27 cellular contexts compared by ENCODE assay signal in the genomic region with DNA sequence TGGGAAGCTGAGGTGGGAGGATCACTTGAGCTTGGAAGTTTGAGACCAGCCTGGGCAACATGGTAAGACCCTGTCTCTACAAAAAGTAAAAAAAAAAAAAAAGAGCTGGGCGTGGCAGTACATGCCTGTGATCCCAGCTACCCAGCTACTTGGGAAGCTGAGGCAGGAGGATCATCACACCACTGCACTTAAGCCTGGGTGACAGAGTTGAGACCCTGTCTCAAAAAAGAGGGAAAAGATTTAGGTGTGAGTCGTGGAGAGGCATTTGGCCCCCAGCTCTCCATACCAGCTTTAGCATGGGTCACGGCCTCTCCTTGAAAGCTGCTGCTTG. TPM values are rescaled to one million over a fixed set of nuclear protein-coding genes. Genes with fewer than 3 reads are reported as not detected.
DNase-seq lines count a peak whose midpoint lies in the region; ATAC-seq, FAIRE-seq and TF ChIP-seq lines count a peak whose summit lies in the region.
"Had no signal": no experiment of that assay in that cellular context is flagged by ENCODE, and none has a peak within 500 bp of the region (broad histone marks: within the 10 kb centered on the region; RNA-seq: fewer than 3 reads in every experiment).

No MANE protein-coding gene starts in this region.

- ATAC-seq in HepG2 (no peak), right lobe of liver (no peak), GM19397 (IDR thresholded peaks at IDR 0.05; ENCODE audit: unreplicated experiment) (no peak)
- ATAC-seq: activated CD4-positive, alpha-beta T cell treated with anti-CD3 and anti-CD28 coated beads for 36 hours had no signal

- FAIRE-seq in HepG2 (lab: Jason Lieb, UNC) = no peak
- FAIRE-seq: D721Med, RCC 7860 had no signal

- peaks cover 29% of the 10 kb centered on the region for H3K36me3 Mint-ChIP-seq in type B pancreatic cell

- no peak overlapping the region for H3K4me2 ChIP-seq in HepG2 (ENCODE audit: low read depth, low read length)
- H3K4me2 ChIP-seq: BLaER1 had no signal

- H3K36me3 ChIP-seq in HepG2 (replicated peaks in 1 of 2; ENCODE audit: control insufficient read depth in 1 of 2, insufficient read depth in 2 of 2, low read length in 2 of 2) (peaks cover 7 to 33% of the 10 kb centered on the region in 2 experiments), right lobe of liver (peaks cover 0 to 38% (median 12%) of the 10 kb centered on the region in 4 donors)

- H3K4me3 ChIP-seq in HepG2 (replicated peaks in 1 of 3; ENCODE audit: insufficient read depth in 1 of 3, low read depth in 2 of 3, low read length in 3 of 3) (no peak overlapping the region), right lobe of liver (no peak overlapping the region)
- H3K4me3 ChIP-seq: BLaER1, lung, MG63, SJSA1 had no signal

- DNase-seq in HepG2 (ENCODE audit: low spot score) = no peak
- no peak for DNase-seq in right lobe of liver
- DNase-seq in RWPE1 (ENCODE audit: low spot score) = no peak
- DNase-seq in epithelial cell of prostate (ENCODE audit: low read depth, low spot score) = no peak
- DNase-seq in type B pancreatic cell (ENCODE audit: extremely low spot score, unreplicated experiment) = no peak
- no peak for DNase-seq in NCI-H1694 treated with DMSO at 0.1 percent for 48 hours (lab: John Stamatoyannopoulos, UW)
- DNase-seq in AML-193 (lab: John Stamatoyannopoulos, UW) = no peak
- DNase-seq: ACHN; activated CD4-positive, alpha-beta T cell treated with anti-CD3 and anti-CD28 coated beads for 36 hours; activated CD8-positive, alpha-beta memory T cell treated with anti-CD3 and anti-CD28 coated beads for 24 hours; activated naive CD4-positive, alpha-beta T cell treated with anti-CD3 and anti-CD28 coated beads for 36 hours; activated T-cell treated with anti-CD3 and anti-CD28 coated beads, Interleukin-2, amount 50 U/mL, for 1 hour; anterior cingulate cortex; caudate nucleus; kidney glomerular epithelial cell; MG63; NCI-H1436; NCI-H510A; T-helper 1 cell had no signal

- BruUV-seq in HepG2 (replicated peaks; lab: Mats Ljungman, UMichigan) = no TSS peak

- H3K27ac ChIP-seq in HepG2 (ENCODE audit: extremely low read length, insufficient read depth, low read length) (peak overlapping the region; percentile 45), right lobe of liver (no peak overlapping the region), RWPE1 (peak overlapping the region; percentile 67), epithelial cell of prostate (peak overlapping the region; percentile 49)
- H3K27ac ChIP-seq: BLaER1, SJSA1 had no signal

- H3K27me3 ChIP-seq in HepG2 (ENCODE audit: control insufficient read depth in 1 of 2, insufficient read depth in 2 of 2, low read length in 2 of 2) (no peaks in the 10 kb centered on the region), right lobe of liver (no peaks in the 10 kb centered on the region)
- H3K27me3 ChIP-seq: MG63, SJSA1 had no signal

- TF ChIP-seq EP300 in HepG2 (IDR thresholded peaks at IDR 0.05; ENCODE audit: low read depth in 2 of 2, low read length in 2 of 2) = no peak
- no peak for TF ChIP-seq EP300 in HepG2 (CRISPR knock-in tag; IDR thresholded peaks at IDR 0.05; ENCODE audit: borderline replicate concordance)

- intact Hi-C loops in HepG2 (cut with micrococcal nuclease; ENCODE audit: unreplicated experiment) (no loop called here), right lobe of liver (cut with DNase I) (no loop called here)

- in situ Hi-C loops in HepG2 (cut with HindIII; ENCODE audit: extremely low pct_ligation_motif_present, low pct_unique_long_range_greater_than_20kb) = loop anchor here (10.0 kb wide), 1 partner anchor 58 kb away; no protein-coding TSS in a partner anchor

- peaks cover 71% of the 10 kb centered on the region for H3K4me1 ChIP-seq in HepG2 (ENCODE audit: insufficient read depth, low read length)
- peaks cover 0 to 15% (median 6%) of the 10 kb centered on the region in 4 donors for H3K4me1 ChIP-seq in right lobe of liver

- no peaks in the 10 kb centered on the region for H3K9me3 Mint-ChIP-seq in type B pancreatic cell
- H3K9me3 Mint-ChIP-seq: activated naive CD4-positive, alpha-beta T cell treated with anti-CD3 and anti-CD28 coated beads for 36 hours; dendritic cell treated with granulocyte-macrophage colony-stimulating factor and Interleukin-4, amounts not matched to agents 40 ng/mL and 50 ng/mL, for 4 days had no signal

- peak overlapping the region; percentile 50 for H3K27ac Mint-ChIP-seq in type B pancreatic cell
- H3K27ac Mint-ChIP-seq: activated CD4-positive, alpha-beta T cell treated with anti-CD3 and anti-CD28 coated beads for 36 hours; activated naive CD4-positive, alpha-beta T cell treated with anti-CD3 and anti-CD28 coated beads for 36 hours; dendritic cell treated with granulocyte-macrophage colony-stimulating factor and Interleukin-4, amounts not matched to agents 40 ng/mL and 50 ng/mL, for 4 days had no signal

- H3K9ac ChIP-seq in HepG2 (ENCODE audit: insufficient read depth, low read depth, low read length) = no peak overlapping the region
- H3K9ac ChIP-seq: BLaER1 had no signal

- TF ChIP-seq RAD21 in HepG2 (CRISPR knock-in tag; IDR thresholded peaks at IDR 0.05) = no peak

- no peak overlapping the region for H3K4me3 Mint-ChIP-seq in type B pancreatic cell
- H3K4me3 Mint-ChIP-seq: activated CD4-positive, alpha-beta T cell treated with anti-CD3 and anti-CD28 coated beads for 36 hours; activated naive CD4-positive, alpha-beta T cell treated with anti-CD3 and anti-CD28 coated beads for 36 hours; dendritic cell treated with granulocyte-macrophage colony-stimulating factor and Interleukin-4, amounts not matched to agents 40 ng/mL and 50 ng/mL, for 4 days had no signal

- WGBS in HepG2 (ENCODE audit: low lambda C conversion rate) = 91% methylated on average over 3 of the region's 3 CpGs
- 69% methylated on average over 2 of the region's 3 CpGs for WGBS in right lobe of liver (ENCODE audit: insufficient coverage, low coverage, low lambda C conversion rate, missing lambda C conversion rate)

- POLR2A ChIA-PET in HepG2 (lab: Yijun Ruan, JAX) = interaction anchor here (0.6 to 6.8 kb wide), 12 partner anchors 8 to 105 kb away, joined by 3 to 129 read pairs (median 9); no protein-coding TSS in a partner anchor
- POLR2A ChIA-PET in RWPE1 (lab: Yijun Ruan, JAX; ENCODE audit: low non-redundant PET) = interaction anchor here (0.6 to 1.1 kb wide), 2 partner anchors 9 to 1315 kb away, joined by 3 to 7 read pairs; no protein-coding TSS in a partner anchor

- no peak overlapping the region for H2AFZ ChIP-seq in HepG2 (ENCODE audit: low read length)

- no peak for TF ChIP-seq CTCF in HepG2 (CRISPR knock-in tag; IDR thresholded peaks at IDR 0.05)
- no peak for TF ChIP-seq CTCF in right lobe of liver (IDR thresholded peaks at IDR 0.05)
- no peak for TF ChIP-seq CTCF in RWPE1 (conservative IDR thresholded peaks at IDR 0.05; ENCODE audit: low read depth)
- no peak for TF ChIP-seq CTCF in type B pancreatic cell (conservative IDR thresholded peaks at IDR 0.05)

- peaks cover 11% of the 10 kb centered on the region for H3K79me2 ChIP-seq in HepG2 (ENCODE audit: insufficient read depth, low read length)

- TF ChIP-seq POLR2A in HepG2 (IDR thresholded peaks at IDR 0.05; ENCODE audit: insufficient read depth in 1 of 2, low read depth in 2 of 2, low read length in 2 of 2) = no peak; a peak in 1 of 4 replicates
- no peak for TF ChIP-seq POLR2A in right lobe of liver (IDR thresholded peaks at IDR 0.05)

- H3K4me1 Mint-ChIP-seq in type B pancreatic cell (ENCODE audit: unreplicated experiment) = peaks cover 18% of the 10 kb centered on the region

- H3K27me3 Mint-ChIP-seq in type B pancreatic cell = no peaks in the 10 kb centered on the region
- H3K27me3 Mint-ChIP-seq: activated CD4-positive, alpha-beta T cell treated with anti-CD3 and anti-CD28 coated beads for 36 hours had no signal

- H3K9me3 ChIP-seq in HepG2 (ENCODE audit: low read length) = no peaks in the 10 kb centered on the region
- H3K9me3 ChIP-seq in right lobe of liver = no peaks in the 10 kb centered on the region
- H3K9me3 ChIP-seq: MG63, SJSA1 had no signal

- H4K20me1 ChIP-seq in HepG2 (ENCODE audit: insufficient read depth, low read length) = peaks cover 35% of the 10 kb centered on the region

- CTCF ChIA-PET in HepG2 (lab: Yijun Ruan, JAX; ENCODE audit: low intra/inter-chr PET ratio, low total read pairs) (no interaction called here), RWPE1 (lab: Yijun Ruan, JAX) (interaction anchor here (0.6 to 2.3 kb wide), 5 partner anchors 20 to 124 kb away, joined by 3 to 8 read pairs (median 5); a partner anchor contains a TSS)

RNA-seq across cellular contexts. Expression of a gene that starts 19.1 kb away (rescaled TPM):
- total RNA-seq in HepG2 (2016; rRNA removed; fragmentation: Illumina TruSeq; extraction: Trizol) = 0.49 and 0.84 TPM in 2 replicates
- total RNA-seq in HepG2 (2016; cell fraction: cytosol; rRNA removed; fragmentation: Illumina TruSeq; extraction: Trizol; ENCODE audit: low read depth) = 0.35 and 0.51 TPM in 2 replicates
- 0.13 and 0.39 TPM in 2 replicates for total RNA-seq in HepG2 (2016; cell fraction: insoluble cytoplasmic fraction; rRNA removed; fragmentation: Illumina TruSeq; extraction: Trizol)
- total RNA-seq in HepG2 (2016; cell fraction: membrane; rRNA removed; fragmentation: Illumina TruSeq; extraction: Trizol) = 0.77 and 0.79 TPM in 2 replicates
- 0.68 and 0.97 TPM in 2 replicates for total RNA-seq in HepG2 (2016; cell fraction: nucleus; rRNA removed; fragmentation: Illumina TruSeq; extraction: Trizol)
- 0.12 and 0.30 TPM in 2 replicates for polyA plus RNA-seq in HepG2 (2011; rRNA removed)
- 0.24 and 0.50 TPM in 2 replicates for polyA plus RNA-seq in HepG2 (2011; cell fraction: cytosol; rRNA removed)
- polyA plus RNA-seq in HepG2 (2011; cell fraction: nucleus; rRNA removed) = 0.43 TPM in 2 replicates
- 0.16 TPM in 1 of 2 replicates, not detected in the other for polyA plus RNA-seq in HepG2 (2012)
- 0.34 and 0.45 TPM in 2 replicates for polyA plus RNA-seq in HepG2 (2016; cell fraction: cytosol; fragmentation: Illumina TruSeq; extraction: Trizol; ENCODE audit: low read depth)
- 0.56 and 0.64 TPM in 2 replicates for polyA plus RNA-seq in HepG2 (2016; cell fraction: insoluble cytoplasmic fraction; fragmentation: Illumina TruSeq; extraction: Trizol; ENCODE audit: low read depth)
- polyA plus RNA-seq in HepG2 (2016; cell fraction: membrane; fragmentation: Illumina TruSeq; extraction: Trizol; ENCODE audit: low read depth) = 0.62 and 0.69 TPM in 2 replicates
- polyA plus RNA-seq in HepG2 (2016; cell fraction: nucleus; fragmentation: Illumina TruSeq; extraction: Trizol; ENCODE audit: insufficient read depth, low read depth) = 1.0 and 1.6 TPM in 2 replicates
- 0.34 and 1.1 TPM in 2 replicates for polyA minus RNA-seq in HepG2 (2011; rRNA and poly(A)+ RNA removed; ENCODE audit: low replicate concordance)
- polyA minus RNA-seq in HepG2 (2011; cell fraction: cytosol; rRNA and poly(A)+ RNA removed) = not detected in 2 replicates
- not detected in 2 replicates for polyA minus RNA-seq in HepG2 (2011; cell fraction: nucleus; rRNA and poly(A)+ RNA removed)
- total RNA-seq in right lobe of liver = 1 to 10 TPM in 5 of 6 experiments, under 1 TPM in 1; 0.81 to 5.0 (median 2.3) TPM
- total RNA-seq in type B pancreatic cell (ENCODE audit: low replicate concordance) = 4.3 and 10.4 TPM in 2 replicates
- total RNA-seq: activated naive CD4-positive, alpha-beta T cell treated with anti-CD3 and anti-CD28 coated beads for 36 hours had no signal

RNA-seq across cellular contexts. Expression of a gene that starts 26.7 kb away (rescaled TPM):
- 0.52 TPM in 1 of 2 replicates, not detected in the other for total RNA-seq in HepG2 (2016; rRNA removed; fragmentation: Illumina TruSeq; extraction: Trizol)
- not detected in 2 replicates for total RNA-seq in HepG2 (2016; cell fraction: cytosol; rRNA removed; fragmentation: Illumina TruSeq; extraction: Trizol; ENCODE audit: low read depth)
- 0.36 and 0.48 TPM in 2 replicates for total RNA-seq in HepG2 (2016; cell fraction: insoluble cytoplasmic fraction; rRNA removed; fragmentation: Illumina TruSeq; extraction: Trizol)
- total RNA-seq in HepG2 (2016; cell fraction: membrane; rRNA removed; fragmentation: Illumina TruSeq; extraction: Trizol) = not detected in 2 replicates
- not detected in 2 replicates for total RNA-seq in HepG2 (2016; cell fraction: nucleus; rRNA removed; fragmentation: Illumina TruSeq; extraction: Trizol)
- 0.35 and 0.51 TPM in 2 replicates for polyA plus RNA-seq in HepG2 (2011; rRNA removed)
- polyA plus RNA-seq in HepG2 (2011; cell fraction: cytosol; rRNA removed) = not detected in 2 replicates
- polyA plus RNA-seq in HepG2 (2011; cell fraction: nucleus; rRNA removed) = 0.06 TPM in 1 of 2 replicates, not detected in the other
- polyA plus RNA-seq in HepG2 (2012) = 0.61 and 0.71 TPM in 2 replicates
- polyA plus RNA-seq in HepG2 (2016; cell fraction: cytosol; fragmentation: Illumina TruSeq; extraction: Trizol; ENCODE audit: low read depth) = 0.25 TPM in 1 of 2 replicates, not detected in the other
- polyA plus RNA-seq in HepG2 (2016; cell fraction: insoluble cytoplasmic fraction; fragmentation: Illumina TruSeq; extraction: Trizol; ENCODE audit: low read depth) = not detected in 2 replicates
- not detected in 2 replicates for polyA plus RNA-seq in HepG2 (2016; cell fraction: membrane; fragmentation: Illumina TruSeq; extraction: Trizol; ENCODE audit: low read depth)
- polyA plus RNA-seq in HepG2 (2016; cell fraction: nucleus; fragmentation: Illumina TruSeq; extraction: Trizol; ENCODE audit: insufficient read depth, low read depth) = not detected in 2 replicates
- polyA minus RNA-seq in HepG2 (2011; rRNA and poly(A)+ RNA removed; ENCODE audit: low replicate concordance) = 0.70 TPM in 1 of 2 replicates, not detected in the other
- polyA minus RNA-seq in HepG2 (2011; cell fraction: cytosol; rRNA and poly(A)+ RNA removed) = not detected in 2 replicates
- not detected in 2 replicates for polyA minus RNA-seq in HepG2 (2011; cell fraction: nucleus; rRNA and poly(A)+ RNA removed)
- 1 to 10 TPM in 1 of 6 experiments, under 1 TPM in 2, not detected in 3; 0.12 to 1.3 (median 0.22) TPM for total RNA-seq in right lobe of liver
- 0.33 and 3.3 TPM in 2 replicates for total RNA-seq in type B pancreatic cell (ENCODE audit: low replicate concordance)
- total RNA-seq: activated CD4-positive, alpha-beta T cell treated with anti-CD3 and anti-CD28 coated beads for 36 hours; activated naive CD4-positive, alpha-beta T cell treated with anti-CD3 and anti-CD28 coated beads for 36 hours; myocyte had no signal

RNA-seq across cellular contexts. Expression of a gene that starts 29.1 kb away (rescaled TPM):
- total RNA-seq in HepG2 (2016; rRNA removed; fragmentation: Illumina TruSeq; extraction: Trizol) (27.1 and 28.9 TPM in 2 replicates), right lobe of liver (1 to 10 TPM; 1.8 to 4.1 (median 3.1) TPM), type B pancreatic cell (ENCODE audit: low replicate concordance) (2.5 and 10.0 TPM in 2 replicates)
- 5.2 and 8.2 TPM in 2 replicates for total RNA-seq in HepG2 (2016; cell fraction: cytosol; rRNA removed; fragmentation: Illumina TruSeq; extraction: Trizol; ENCODE audit: low read depth)
- 25.6 and 28.4 TPM in 2 replicates for total RNA-seq in HepG2 (2016; cell fraction: insoluble cytoplasmic fraction; rRNA removed; fragmentation: Illumina TruSeq; extraction: Trizol)
- 16.6 and 21.7 TPM in 2 replicates for total RNA-seq in HepG2 (2016; cell fraction: membrane; rRNA removed; fragmentation: Illumina TruSeq; extraction: Trizol)
- 14.7 and 17.2 TPM in 2 replicates for total RNA-seq in HepG2 (2016; cell fraction: nucleus; rRNA removed; fragmentation: Illumina TruSeq; extraction: Trizol)
- polyA plus RNA-seq in HepG2 (2011; rRNA removed) = 18.9 and 23.3 TPM in 2 replicates
- polyA plus RNA-seq in HepG2 (2011; cell fraction: cytosol; rRNA removed) = 19.3 and 25.5 TPM in 2 replicates
- 17.6 and 23.0 TPM in 2 replicates for polyA plus RNA-seq in HepG2 (2011; cell fraction: nucleus; rRNA removed)
- polyA plus RNA-seq in HepG2 (2012) = 20.2 and 20.5 TPM in 2 replicates
- polyA plus RNA-seq in HepG2 (2016; cell fraction: cytosol; fragmentation: Illumina TruSeq; extraction: Trizol; ENCODE audit: low read depth) = 6.2 and 7.9 TPM in 2 replicates
- 28.7 and 30.6 TPM in 2 replicates for polyA plus RNA-seq in HepG2 (2016; cell fraction: insoluble cytoplasmic fraction; fragmentation: Illumina TruSeq; extraction: Trizol; ENCODE audit: low read depth)
- polyA plus RNA-seq in HepG2 (2016; cell fraction: membrane; fragmentation: Illumina TruSeq; extraction: Trizol; ENCODE audit: low read depth) = 21.0 and 21.3 TPM in 2 replicates
- polyA plus RNA-seq in HepG2 (2016; cell fraction: nucleus; fragmentation: Illumina TruSeq; extraction: Trizol; ENCODE audit: insufficient read depth, low read depth) = 24.9 and 26.1 TPM in 2 replicates
- polyA minus RNA-seq in HepG2 (2011; rRNA and poly(A)+ RNA removed; ENCODE audit: low replicate concordance) = 0.26 and 16.8 TPM in 2 replicates
- polyA minus RNA-seq in HepG2 (2011; cell fraction: cytosol; rRNA and poly(A)+ RNA removed) = 9.7 and 11.8 TPM in 2 replicates
- 12.9 and 17.7 TPM in 2 replicates for polyA minus RNA-seq in HepG2 (2011; cell fraction: nucleus; rRNA and poly(A)+ RNA removed)
- total RNA-seq: activated CD4-positive, alpha-beta T cell treated with anti-CD3 and anti-CD28 coated beads for 36 hours; activated naive CD4-positive, alpha-beta T cell treated with anti-CD3 and anti-CD28 coated beads for 36 hours had no signal

Comparison
In these comparisons a context has a peak if more than half of its experiments do, and no peak if none do; other contexts are left out.
1. H3K27ac ChIP-seq: peak in HepG2 (single experiment), RWPE1 (single experiment) and epithelial cell of prostate (single experiment); none in right lobe of liver (0 of 3).